22 cellular contexts compared by ENCODE assay signal in genomic region chr9:72936266-72936665, GRCh38.
"Had no signal": no experiment of that assay in that cellular context is flagged by ENCODE, and none has a peak within 500 bp of the region (broad histone marks: within the 10 kb centered on the region; RNA-seq: fewer than 3 reads in every experiment).

No MANE protein-coding gene starts in this region.

- H3K9me3 Mint-ChIP-seq: IgD-negative memory B cell had no signal

- DNase-seq: Kasumi-1, MM.1S, MV-4-11, NCI-H1048, NCI-H1105, NCI-H1417 treated with DMSO at 0.1 percent for 48 hours, NCI-H146, NCI-H1694 treated with DMSO at 0.1 percent for 48 hours, NCI-H1930, NCI-H2107, NCI-H2227 treated with DMSO at 0.1 percent for 48 hours, NCI-H446, NCI-H510A, NCI-H524 treated with DMSO at 0.1 percent for 48 hours, NCI-H774, SHP77, SK-N-SH had no signal

- H3K27ac Mint-ChIP-seq: IgD-negative memory B cell had no signal

- H3K9me3 ChIP-seq: SK-N-SH had no signal

- H3K36me3 Mint-ChIP-seq: IgD-negative memory B cell had no signal

- ATAC-seq: K562, Panc1 had no signal

- H3K4me2 ChIP-seq: KMS-11, SK-N-SH had no signal

- H3K27me3 Mint-ChIP-seq: IgD-negative memory B cell had no signal

- H3K4me3 Mint-ChIP-seq: IgD-negative memory B cell had no signal

- H3K27ac ChIP-seq: KMS-11, RWPE1 had no signal

- H3K4me3 ChIP-seq: K562 had no signal

- FAIRE-seq: K562 had no signal
